23 cellular contexts compared by ENCODE assay signal in the genomic region with DNA sequence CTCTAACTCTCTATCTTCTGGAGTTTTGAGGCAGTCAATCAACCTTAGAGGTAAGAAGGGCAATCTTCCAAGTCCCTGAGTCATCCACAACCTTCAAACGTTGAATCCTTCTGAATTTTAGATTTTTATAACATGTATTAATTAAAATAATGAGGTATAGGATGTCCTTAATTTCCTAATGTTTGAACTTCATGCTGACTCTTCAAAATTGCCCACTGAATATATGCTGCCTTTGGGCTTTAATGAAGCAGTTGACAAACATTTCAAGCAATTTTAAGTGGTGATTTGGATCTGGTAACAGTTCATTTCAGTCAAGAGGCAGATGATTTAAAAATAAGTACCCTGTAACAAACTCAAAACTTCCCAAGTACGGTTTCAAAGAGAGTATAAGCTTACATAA.
"Had no signal": no experiment of that assay in that cellular context is flagged by ENCODE, and none has a peak within 500 bp of the region (broad histone marks: within the 10 kb centered on the region; RNA-seq: fewer than 3 reads in every experiment).

No MANE protein-coding gene starts in this region.

- ATAC-seq: left ventricle myocardium superior; lower lobe of right lung; natural killer cell treated with Interleukin-12 subunit alpha and Interleukin-12 subunit beta and Interleukin-15 and Interleukin-18, amount 100 ng/mL, for 72 hours; pancreas; stimulated activated memory B cell treated with anti-CD40 and anti-IgM and Interleukin-4, amounts not matched to agents 10 μg/mL and 1 μg/mL and 100 μg/mL, for 72 hours; stimulated activated naive CD8-positive, alpha-beta T cell treated with anti-CD3 and anti-CD28 coated beads, Interleukin-15, Interleukin-2, amounts not matched to agents 100 U/mL and 50 U/mL, for 24 hours had no signal

- H3K36me3 ChIP-seq: esophagus squamous epithelium, lower lobe of right lung, neutrophil, pancreas, right atrium auricular region, tibial artery had no signal

- H3K4me1 ChIP-seq: lower lobe of right lung had no signal

- H3K27me3 ChIP-seq: esophagus squamous epithelium, neutrophil, pancreas, right atrium auricular region, spleen, testis, tibial artery had no signal

- H3K27ac ChIP-seq: esophagus squamous epithelium, lower lobe of right lung, neutrophil, pancreas, right atrium auricular region, skin epidermis, spleen, testis, tibial artery had no signal

- H3K9me3 ChIP-seq: esophagus squamous epithelium, lower lobe of right lung, neutrophil, pancreas, right atrium auricular region, spleen, testis, tibial artery had no signal

- H3K4me3 ChIP-seq: esophagus squamous epithelium, lower lobe of right lung, pancreas, right atrium auricular region, skin epidermis, spleen, testis, tibial artery had no signal

- FAIRE-seq: colon, frontal cortex, keratinocyte, pancreas had no signal

- DNase-seq: effector CD8-positive, alpha-beta T cell; endodermal cell; erythroblast; esophagus squamous epithelium; hypothalamus; immature natural killer cell; left ventricle myocardium superior; lower lobe of right lung; pancreas; spleen; stimulated activated CD4-positive, alpha-beta T cell treated with anti-CD3 and anti-CD28 coated beads, Interleukin-4, amount 100 ng/mL, for 4 hours; stimulated activated naive CD8-positive, alpha-beta T cell treated with anti-CD3 and anti-CD28 coated beads, Interleukin-15, Interleukin-2, amounts not matched to agents 100 U/mL and 50 U/mL, for 24 hours; substantia nigra; testis; tibial artery had no signal
